ENCODE assay signal across 8 cellular contexts in the genomic region with DNA sequence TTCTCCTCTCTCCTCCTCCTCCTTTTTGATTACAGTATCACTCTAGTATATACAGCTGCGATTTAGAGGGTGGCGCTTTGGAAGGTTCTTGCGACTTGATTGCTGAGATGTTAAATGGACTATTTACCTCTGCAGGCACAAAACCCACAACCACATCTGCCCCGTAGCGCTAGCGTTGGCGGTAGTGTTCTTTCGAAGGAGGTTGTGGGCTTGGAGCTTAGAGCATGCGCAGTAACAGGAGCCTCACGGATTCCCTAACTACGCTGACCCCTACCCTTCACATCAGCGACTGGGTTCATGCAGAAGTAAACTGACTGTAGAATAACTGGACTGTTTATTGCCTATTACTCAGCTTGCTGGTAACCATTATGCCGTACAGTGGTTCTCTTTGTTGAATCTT. TPM values are rescaled to one million over a fixed set of nuclear protein-coding genes. Genes with fewer than 3 reads are reported as not detected.
DNase-seq lines count a peak whose midpoint lies in the region; ATAC-seq, FAIRE-seq and TF ChIP-seq lines count a peak whose summit lies in the region.

No MANE protein-coding gene starts in this region.

- H2AFZ ChIP-seq in ACC112 (ENCODE audit: low read length, unreplicated experiment) = peak overlapping the region; percentile 16

- H3K27me3 ChIP-seq in ACC112 (ENCODE audit: insufficient read depth, low read length) (no peaks in the 10 kb centered on the region), brain microvascular endothelial cell (replicated peaks) (no peaks in the 10 kb centered on the region)

- H3K4me3 Mint-ChIP-seq in memory B cell = peak overlapping the region; percentile 64

- in situ Hi-C loops in brain microvascular endothelial cell (cut with HindIII; ENCODE audit: low pct_ligation_motif_present, low sequenced_read_pairs) = no loop called here

- H3K36me3 ChIP-seq in ACC112 (ENCODE audit: insufficient read depth, low read length) (no peaks in the 10 kb centered on the region), brain microvascular endothelial cell (replicated peaks) (no peaks in the 10 kb centered on the region), kidney (ENCODE audit: control insufficient read depth in 1 of 2, insufficient read depth in 2 of 2, low read length in 2 of 2) (no peaks in the 10 kb centered on the region)

- no peak for FAIRE-seq in kidney (lab: Jason Lieb, UNC)

- no peaks in the 10 kb centered on the region for H3K9me3 ChIP-seq in kidney (ENCODE audit: control insufficient read depth in 1 of 2, low read length in 2 of 2)

- H3K9ac ChIP-seq in kidney (ENCODE audit: low read length in 2 of 2) = no peak overlapping the region

- H3K27me3 Mint-ChIP-seq in memory B cell = no peaks in the 10 kb centered on the region

- ATAC-seq in HG03039 (IDR thresholded peaks at IDR 0.05; ENCODE audit: unreplicated experiment) (peak; percentile 56), memory B cell (ENCODE audit: low read depth) (peak; percentile 45)

- no peak overlapping the region for H3K27ac Mint-ChIP-seq in memory B cell

- H3K36me3 Mint-ChIP-seq in memory B cell = no peaks in the 10 kb centered on the region

- no peaks in the 10 kb centered on the region for H3K79me2 ChIP-seq in ACC112 (ENCODE audit: control insufficient read depth, insufficient read depth, low read length, unreplicated experiment)

- no peak overlapping the region for H3K27ac ChIP-seq in ACC112 (ENCODE audit: low read depth, low read length)
- H3K27ac ChIP-seq in brain microvascular endothelial cell = no peak overlapping the region
- no peak overlapping the region for H3K27ac ChIP-seq in kidney (ENCODE audit: low read depth in 2 of 2, low read length in 2 of 2)

- H3K4me1 Mint-ChIP-seq in memory B cell = peaks cover 9% of the 10 kb centered on the region

- H3K4me3 ChIP-seq in ACC112 (ENCODE audit: low read depth, low read length) (peak overlapping the region; percentile 31), brain microvascular endothelial cell (ENCODE audit: low read depth, low read length) (peak overlapping the region; percentile 33), kidney (ENCODE audit: low read length in 2 of 2) (no peak overlapping the region)

- intact Hi-C loops in kidney (cut with DNase I) = no loop called here

- H3K4me1 ChIP-seq in ACC112 (ENCODE audit: control insufficient read depth, insufficient read depth, low read length, unreplicated experiment) = peaks cover 12% of the 10 kb centered on the region
- H3K4me1 ChIP-seq in kidney (ENCODE audit: control insufficient read depth in 1 of 2, insufficient read depth in 1 of 2, low read depth in 1 of 2, low read length in 2 of 2) = no peaks in the 10 kb centered on the region

- TF ChIP-seq CTCF in brain microvascular endothelial cell (IDR thresholded peaks at IDR 0.05; ENCODE audit: low read depth, low read length, missing control alignments) (no peak), kidney (IDR thresholded peaks at IDR 0.05; ENCODE audit: borderline replicate concordance, extremely low read depth, insufficient read depth) (no peak)

- DNase-seq in brain microvascular endothelial cell (no peak), memory B cell (ENCODE audit: low spot score in 2 of 2) (peak in 1 of 2 donors; percentile 2), DMS 273 (lab: John Stamatoyannopoulos, UW; ENCODE audit: unreplicated experiment) (no peak), kidney (no peak), HUDEP-2 (lab: John Stamatoyannopoulos, UW; ENCODE audit: unreplicated experiment in 76 of 76) (no peak), GOT3 (lab: John Stamatoyannopoulos, UW) (no peak)

- H3K9me3 Mint-ChIP-seq in memory B cell = no peaks in the 10 kb centered on the region

RNA-seq across cellular contexts. Expression of a gene that starts 58.0 kb away (rescaled TPM):
- 66.1 TPM for total RNA-seq in kidney
- 29.2 TPM for polyA plus RNA-seq in kidney (ENCODE audit: insufficient read depth, low read depth, low replicate concordance)

RNA-seq across cellular contexts. Expression of a gene that starts 58.2 kb away (rescaled TPM):
- 16.0 TPM for total RNA-seq in kidney
- 3.0 TPM for polyA plus RNA-seq in kidney (ENCODE audit: insufficient read depth, low read depth, low replicate concordance)

Comparison
In these comparisons a context has a peak if more than half of its experiments do, and no peak if none do; other contexts are left out.
1. H3K4me3 ChIP-seq: peak in ACC112 (single experiment) and brain microvascular endothelial cell (single experiment); none in kidney (0 of 2).